Comparison of ENCODE assay signal across 8 cellular contexts in genomic region chr2:172172513-172173217, GRCh38.
DNase-seq lines count a peak whose midpoint lies in the region; ATAC-seq lines count a peak whose summit lies in the region.

No MANE protein-coding gene starts in this region.

- H3K36me3 ChIP-seq in HUES64 (ENCODE audit: insufficient read depth, low read length) (no peaks in the 10 kb centered on the region), neuronal stem cell (replicated peaks in 1 of 2; ENCODE audit: control insufficient read depth in 2 of 2, insufficient read depth in 2 of 2, low read length in 2 of 2) (no peaks in the 10 kb centered on the region), stomach smooth muscle (ENCODE audit: control insufficient read depth in 2 of 2, insufficient read depth in 2 of 2, low read length in 2 of 2) (no peaks in the 10 kb centered on the region)

- no peak overlapping the region for H2AK5ac ChIP-seq in neuronal stem cell (ENCODE audit: low read depth, low read length)

- H3K36me3 Mint-ChIP-seq in activated naive CD4-positive, alpha-beta T cell treated with anti-CD3 and anti-CD28 coated beads, Interleukin-2, amount 10 ng/mL, durations not matched to agents 7 days and 5 days, result no peaks in the 10 kb centered on the region

- no peak overlapping the region for H2BK120ac ChIP-seq in neuronal stem cell (ENCODE audit: low read depth, low read length)

- H2BK5ac ChIP-seq in neuronal stem cell (ENCODE audit: low read length), result no peak overlapping the region

- H4K91ac ChIP-seq in neuronal stem cell (ENCODE audit: low read depth, low read length, poor library complexity), result no peak overlapping the region

- peaks cover 40% of the 10 kb centered on the region for H3K27me3 Mint-ChIP-seq in activated naive CD4-positive, alpha-beta T cell treated with anti-CD3 and anti-CD28 coated beads, Interleukin-2, amount 10 ng/mL, durations not matched to agents 7 days and 5 days

- H3K23ac ChIP-seq in neuronal stem cell (ENCODE audit: low read depth, low read length, poor library complexity), result peak overlapping the region; percentile 81

- H3K4me3 Mint-ChIP-seq in activated naive CD4-positive, alpha-beta T cell treated with anti-CD3 and anti-CD28 coated beads, Interleukin-2, amount 10 ng/mL, durations not matched to agents 7 days and 5 days, result peak overlapping the region; percentile 53

- no peak for ATAC-seq in HG03354 (IDR thresholded peaks at IDR 0.05; ENCODE audit: poor library complexity, severe bottlenecking, unreplicated experiment)

- peaks cover 9% of the 10 kb centered on the region; the same call in 1 of the 2 replicates for H3K27me3 ChIP-seq in HUES64 (ENCODE audit: insufficient read depth, low read length)
- peaks cover 0 to 38% (median 2%) of the 10 kb centered on the region in 3 experiments for H3K27me3 ChIP-seq in neuronal stem cell (ENCODE audit: control insufficient read depth in 3 of 3, insufficient read depth in 3 of 3, low read depth in 1 of 3, low read length in 3 of 3)
- peaks cover 7 to 18% of the 10 kb centered on the region in 2 donors for H3K27me3 ChIP-seq in stomach smooth muscle (ENCODE audit: control insufficient read depth in 1 of 2, insufficient read depth in 2 of 2, low read length in 2 of 2)

- H3K4me3 ChIP-seq in HUES64 (ENCODE audit: low read length) (peak overlapping the region; percentile 62), neuronal stem cell (ENCODE audit: low read length in 2 of 2) (peak overlapping the region; percentile 34 to 86), stomach smooth muscle (ENCODE audit: low read length in 2 of 2) (peak overlapping the region; percentile 49 to 71)

- H3K27ac ChIP-seq in HUES64 (ENCODE audit: low read depth, low read length) (peak overlapping the region; percentile 76; the same call in 1 of the 2 replicates), neuronal stem cell (replicated peaks; ENCODE audit: low read length) (no peak overlapping the region), stomach smooth muscle (ENCODE audit: low read length) (no peak overlapping the region)

- H3K9me3 ChIP-seq in HUES64 (ENCODE audit: insufficient read depth, low read depth, low read length) (no peaks in the 10 kb centered on the region), neuronal stem cell (replicated peaks in 1 of 2; ENCODE audit: control insufficient read depth in 2 of 2, insufficient read depth in 1 of 2, low read depth in 1 of 2, low read length in 2 of 2) (no peaks in the 10 kb centered on the region), stomach smooth muscle (ENCODE audit: control insufficient read depth in 2 of 2, low read length in 2 of 2) (peaks cover 0 to 4% of the 10 kb centered on the region in 2 donors)

- no peaks in the 10 kb centered on the region for H3K79me1 ChIP-seq in neuronal stem cell (ENCODE audit: low read depth, low read length)

- no peaks in the 10 kb centered on the region for H3K9me3 Mint-ChIP-seq in activated naive CD4-positive, alpha-beta T cell treated with anti-CD3 and anti-CD28 coated beads, Interleukin-2, amount 10 ng/mL, durations not matched to agents 7 days and 5 days

- H3K4me2 ChIP-seq in neuronal stem cell (ENCODE audit: insufficient read depth, low read length, poor library complexity, severe bottlenecking), result peak overlapping the region; percentile 78

- DNase-seq in COR-L47 (lab: John Stamatoyannopoulos, UW), result peak; percentile 73
- peak; percentile 17 for DNase-seq in SK-N-DZ (ENCODE audit: low spot score)
- DNase-seq in activated naive CD4-positive, alpha-beta T cell treated with anti-CD3 and anti-CD28 coated beads, Interleukin-2, amount 10 ng/mL, durations not matched to agents 7 days and 5 days, result peak; percentile 68
- DNase-seq in glomerular visceral epithelial cell (ENCODE audit: extremely low spot score), result peak; percentile 76
- peak; percentile 61 for DNase-seq in neuronal stem cell (ENCODE audit: low spot score)

- H3K4me1 Mint-ChIP-seq in activated naive CD4-positive, alpha-beta T cell treated with anti-CD3 and anti-CD28 coated beads, Interleukin-2, amount 10 ng/mL, durations not matched to agents 7 days and 5 days, result peaks cover 13% of the 10 kb centered on the region

- under 1% methylated on average over 55 of the region's 58 CpGs for WGBS in HUES64
- no CpG with 5 or more reads among the region's 58 CpGs for WGBS in neuronal stem cell (ENCODE audit: extremely low coverage in 2 of 2, insufficient read length in 2 of 2, insufficient replicate concordance in 1 of 2), 2 donors

- peak overlapping the region; percentile 61 for H3K14ac ChIP-seq in neuronal stem cell (ENCODE audit: low read length)

- no peak overlapping the region for H4K8ac ChIP-seq in neuronal stem cell (ENCODE audit: low read depth, low read length)

- CTCF ChIA-PET in activated naive CD4-positive, alpha-beta T cell treated with anti-CD3 and anti-CD28 coated beads, Interleukin-2, amount 10 ng/mL, durations not matched to agents 7 days and 5 days (lab: Charles Lee), result interaction anchor here (0.5 to 4.4 kb wide), 10 partner anchors 45 to 538 kb away, joined by 3 to 63 read pairs (median 4); no protein-coding TSS in a partner anchor

- H3K18ac ChIP-seq in neuronal stem cell (ENCODE audit: low read length), result peak overlapping the region; percentile 91

- no peak overlapping the region for H3K4ac ChIP-seq in neuronal stem cell (ENCODE audit: low read length)

- peak overlapping the region; percentile 86 for H2BK15ac ChIP-seq in neuronal stem cell (ENCODE audit: low read length)

- H3K4me1 ChIP-seq in HUES64 (ENCODE audit: insufficient read depth, low read length) (peaks cover 16% of the 10 kb centered on the region), neuronal stem cell (ENCODE audit: control insufficient read depth in 2 of 2, insufficient read depth in 1 of 2, low read depth in 1 of 2, low read length in 2 of 2) (no peaks in the 10 kb centered on the region), stomach smooth muscle (ENCODE audit: control insufficient read depth, insufficient read depth, low read length) (peaks cover 6% of the 10 kb centered on the region)

- peak overlapping the region; percentile 63 for H3K9ac ChIP-seq in HUES64 (ENCODE audit: low read depth, low read length)
- peak overlapping the region; percentile 79 for H3K9ac ChIP-seq in neuronal stem cell (ENCODE audit: low read depth, low read length, poor library complexity)
- no peak overlapping the region for H3K9ac ChIP-seq in stomach smooth muscle (ENCODE audit: low read length in 2 of 2)

- H2BK12ac ChIP-seq in neuronal stem cell (ENCODE audit: low read length), result peak overlapping the region; percentile 24

- peak overlapping the region; percentile 94 for H2AFZ ChIP-seq in neuronal stem cell (ENCODE audit: low read length)

- no peak overlapping the region for H3K27ac Mint-ChIP-seq in activated naive CD4-positive, alpha-beta T cell treated with anti-CD3 and anti-CD28 coated beads, Interleukin-2, amount 10 ng/mL, durations not matched to agents 7 days and 5 days

Comparison
In these comparisons a context has a peak if more than half of its experiments do, and no peak if none do; other contexts are left out.
1. DNase-seq: peak in every context shown above with its lines; median percentile 76 in glomerular visceral epithelial cell; 73 in COR-L47; 68 in activated naive CD4-positive, alpha-beta T cell treated with anti-CD3 and anti-CD28 coated beads, Interleukin-2, amount 10 ng/mL, durations not matched to agents 7 days and 5 days; 61 in neuronal stem cell; 17 in SK-N-DZ.
2. H3K9ac ChIP-seq: peak in HUES64 (single experiment) and neuronal stem cell (single experiment); none in stomach smooth muscle (0 of 2).
3. Peak in every context shown above with its lines, with median percentiles within 50 percentile points of each other: H3K4me3 ChIP-seq.